Comparison of ENCODE assay signal across 8 cellular contexts in genomic region chr15:66704019-66704782, GRCh38. TPM values are rescaled to one million over a fixed set of nuclear protein-coding genes. Genes with fewer than 3 reads are reported as not detected.
DNase-seq lines count a peak whose midpoint lies in the region; ATAC-seq, FAIRE-seq and TF ChIP-seq lines count a peak whose summit lies in the region.

No MANE protein-coding gene starts in this region.

- peaks cover 47% of the 10 kb centered on the region for H3K79me2 ChIP-seq in ACC112 (ENCODE audit: control insufficient read depth, insufficient read depth, low read length, unreplicated experiment)

- H3K9me3 ChIP-seq in mucosa of stomach (ENCODE audit: control insufficient read depth, low read length): no peaks in the 10 kb centered on the region

- peak overlapping the region; percentile 59 for H3K9ac ChIP-seq in mucosa of stomach (ENCODE audit: low read length)

- no peak for ATAC-seq in GM21717 (IDR thresholded peaks at IDR 0.05; ENCODE audit: unreplicated experiment)

- H3K4me3 ChIP-seq in ACC112 (ENCODE audit: low read depth, low read length) (peak overlapping the region; percentile 87), bronchial epithelial cell (ENCODE audit: low read depth, low read length) (peak overlapping the region; percentile 25), mucosa of stomach (ENCODE audit: low read length) (peak overlapping the region; percentile 15)

- H3K4me1 ChIP-seq in ACC112 (ENCODE audit: control insufficient read depth, insufficient read depth, low read length, unreplicated experiment) (peaks cover 38% of the 10 kb centered on the region), mucosa of stomach (ENCODE audit: control insufficient read depth, insufficient read depth, low read length) (peaks cover 38% of the 10 kb centered on the region)

- H3K36me3 ChIP-seq in ACC112 (ENCODE audit: insufficient read depth, low read length) (peaks cover 5% of the 10 kb centered on the region; the same call in 1 of the 2 replicates), bronchial epithelial cell (ENCODE audit: control insufficient read depth, insufficient read depth, low read length) (no peaks in the 10 kb centered on the region), mucosa of stomach (ENCODE audit: control insufficient read depth, insufficient read depth, low read length) (no peaks in the 10 kb centered on the region)

- FAIRE-seq in bronchial epithelial cell (lab: Jason Lieb, UNC): no peak

- no peak overlapping the region for H3K27ac ChIP-seq in ACC112 (ENCODE audit: low read depth, low read length)

- H2AFZ ChIP-seq in ACC112 (ENCODE audit: low read length, unreplicated experiment): peak overlapping the region; percentile 43

- H3K27me3 ChIP-seq in ACC112 (ENCODE audit: insufficient read depth, low read length) (no peaks in the 10 kb centered on the region), bronchial epithelial cell (ENCODE audit: control insufficient read depth, insufficient read depth, low read length) (peaks cover 11% of the 10 kb centered on the region), mucosa of stomach (ENCODE audit: control insufficient read depth, insufficient read depth, low read length) (no peaks in the 10 kb centered on the region)

- DNase-seq in HuH-7.5 (ENCODE audit: low spot score) (peak; percentile 60), bronchial epithelial cell (ENCODE audit: low read depth) (no peak), 8988T (no peak), AG20443 (ENCODE audit: low spot score) (no peak), SW 1271 (lab: John Stamatoyannopoulos, UW) (no peak)

- TF ChIP-seq CTCF in bronchial epithelial cell (IDR thresholded peaks at IDR 0.05; ENCODE audit: insufficient read depth, low read length, severe bottlenecking): no peak

RNA-seq across cellular contexts. Expression of gene SMAD6, which starts 2.2 kb away (rescaled TPM):
- total RNA-seq in bronchial epithelial cell: 0.79 TPM in 1 of 2 replicates, not detected in the other

Comparison
In these comparisons a context has a peak if more than half of its experiments do, and no peak if none do; other contexts are left out.
1. H3K4me3 ChIP-seq: peak in every context shown above with its lines; median percentile 87 in ACC112; 25 in bronchial epithelial cell; 15 in mucosa of stomach.